ENCODE assay signal across 8 cellular contexts in genomic region chr18:59358611-59359575, GRCh38. TPM values are rescaled to one million over a fixed set of nuclear protein-coding genes. Genes with fewer than 3 reads are reported as not detected.
DNase-seq lines count a peak whose midpoint lies in the region; ATAC-seq and TF ChIP-seq lines count a peak whose summit lies in the region.

Gene LMAN1, minus strand, starts transcription at chr18:59359265. Its CDS starts 21 bp downstream, at chr18:59359244.

- DNase-seq in NCI-H1048 (lab: John Stamatoyannopoulos, UW) = peak; percentile 84
- peak; percentile 58 for DNase-seq in SK-N-MC (ENCODE audit: low read depth, low spot score)
- peak; percentile 94 for DNase-seq in activated naive CD4-positive, alpha-beta T cell treated with anti-CD3 and anti-CD28 coated beads, Interleukin-2, amount 10 ng/mL, durations not matched to agents 7 days and 5 days

- H3K4me3 Mint-ChIP-seq in activated naive CD4-positive, alpha-beta T cell treated with anti-CD3 and anti-CD28 coated beads, Interleukin-2, amount 10 ng/mL, durations not matched to agents 7 days and 5 days = peak within 1 kb of the TSS; percentile 84

- H3K4me1 Mint-ChIP-seq in activated naive CD4-positive, alpha-beta T cell treated with anti-CD3 and anti-CD28 coated beads, Interleukin-2, amount 10 ng/mL, durations not matched to agents 7 days and 5 days = peaks cover 39% of the 10 kb centered on the region

- peak within 1 kb of the TSS; percentile 92 for H3K27ac Mint-ChIP-seq in activated naive CD4-positive, alpha-beta T cell treated with anti-CD3 and anti-CD28 coated beads, Interleukin-2, amount 10 ng/mL, durations not matched to agents 7 days and 5 days

- H3K9me3 ChIP-seq in SK-N-MC (ENCODE audit: low read depth, low read length) (no peaks in the 10 kb centered on the region), gastroesophageal sphincter (no peaks in the 10 kb centered on the region), neutrophil (no peaks in the 10 kb centered on the region)

- H3K27ac ChIP-seq in SK-N-MC = peak within 1 kb of the TSS; percentile 31; the same call in 1 of the 2 replicates
- H3K27ac ChIP-seq in gastroesophageal sphincter = peak within 1 kb of the TSS; percentile 70 to 92 (median 92)
- H3K27ac ChIP-seq in neutrophil = no peak within 1 kb of the TSS

- WGBS in gastroesophageal sphincter (ENCODE audit: low coverage in 1 of 2), 2 donors = 0% methylated on average over 13 to 15 of the region's 78 CpGs

- peaks cover 11% of the 10 kb centered on the region for H3K36me3 Mint-ChIP-seq in activated naive CD4-positive, alpha-beta T cell treated with anti-CD3 and anti-CD28 coated beads, Interleukin-2, amount 10 ng/mL, durations not matched to agents 7 days and 5 days

- peaks cover 31% of the 10 kb centered on the region for H3K36me3 ChIP-seq in SK-N-MC (ENCODE audit: insufficient read depth, low read length)
- peaks cover 0 to 18% of the 10 kb centered on the region in 2 donors for H3K36me3 ChIP-seq in gastroesophageal sphincter
- no peaks in the 10 kb centered on the region for H3K36me3 ChIP-seq in neutrophil

- peak in 1 of 2 donors; percentile 43 for TF ChIP-seq POLR2A in gastroesophageal sphincter (IDR thresholded peaks at IDR 0.05)

- peaks cover 3 to 37% (median 4%) of the 10 kb centered on the region in 3 donors for H3K4me1 ChIP-seq in gastroesophageal sphincter
- H3K4me1 ChIP-seq in neutrophil (ENCODE audit: control insufficient read depth in 1 of 2, insufficient read depth in 1 of 2, low read depth in 1 of 2, low read length in 1 of 2) = peaks cover 14 to 17% of the 10 kb centered on the region in 2 experiments

- H3K9me3 Mint-ChIP-seq in activated naive CD4-positive, alpha-beta T cell treated with anti-CD3 and anti-CD28 coated beads, Interleukin-2, amount 10 ng/mL, durations not matched to agents 7 days and 5 days = no peaks in the 10 kb centered on the region

- peak within 1 kb of the TSS; percentile 88 for H3K9ac ChIP-seq in SK-N-MC (ENCODE audit: insufficient read length)

- H3K4me3 ChIP-seq in GM08714 (ENCODE audit: low read length) = peak within 1 kb of the TSS; percentile 96
- H3K4me3 ChIP-seq in SK-N-MC = peak within 1 kb of the TSS; percentile 92
- H3K4me3 ChIP-seq in gastroesophageal sphincter = peak within 1 kb of the TSS; percentile 78 to 90
- peak within 1 kb of the TSS; percentile 63 to 75 for H3K4me3 ChIP-seq in neutrophil (ENCODE audit: low read depth in 1 of 2, low read length in 1 of 2)

- CTCF ChIA-PET in activated naive CD4-positive, alpha-beta T cell treated with anti-CD3 and anti-CD28 coated beads, Interleukin-2, amount 10 ng/mL, durations not matched to agents 7 days and 5 days (lab: Charles Lee) = no interaction called here

- TF ChIP-seq EP300 in gastroesophageal sphincter (IDR thresholded peaks at IDR 0.05) = no peak

- H3K27me3 ChIP-seq in gastroesophageal sphincter = no peaks in the 10 kb centered on the region
- H3K27me3 ChIP-seq in neutrophil = peaks cover 61% of the 10 kb centered on the region

- H3K27me3 Mint-ChIP-seq in activated naive CD4-positive, alpha-beta T cell treated with anti-CD3 and anti-CD28 coated beads, Interleukin-2, amount 10 ng/mL, durations not matched to agents 7 days and 5 days = no peaks in the 10 kb centered on the region

- ATAC-seq in HG02588 (IDR thresholded peaks at IDR 0.05; ENCODE audit: unreplicated experiment) (peak; percentile 96), gastroesophageal sphincter (peak; percentile 99)

- no peak for TF ChIP-seq CTCF in gastroesophageal sphincter (IDR thresholded peaks at IDR 0.05)
- no peak for TF ChIP-seq CTCF in neutrophil (IDR thresholded peaks at IDR 0.05)
- no peak for TF ChIP-seq CTCF in subcutaneous adipose tissue (IDR thresholded peaks at IDR 0.05; ENCODE audit: low read depth)

RNA-seq across cellular contexts. Expression of gene LMAN1, which starts in this region (rescaled TPM):
- total RNA-seq in gastroesophageal sphincter = 10 to 100 TPM; 64.0 to 80.4 (median 68.5) TPM
- 100 to 1,000 TPM in 1 of 4 donors, 10 to 100 TPM in 3; 69.5 to 103 (median 81.2) TPM for total RNA-seq in subcutaneous adipose tissue
